In the genomic region with DNA sequence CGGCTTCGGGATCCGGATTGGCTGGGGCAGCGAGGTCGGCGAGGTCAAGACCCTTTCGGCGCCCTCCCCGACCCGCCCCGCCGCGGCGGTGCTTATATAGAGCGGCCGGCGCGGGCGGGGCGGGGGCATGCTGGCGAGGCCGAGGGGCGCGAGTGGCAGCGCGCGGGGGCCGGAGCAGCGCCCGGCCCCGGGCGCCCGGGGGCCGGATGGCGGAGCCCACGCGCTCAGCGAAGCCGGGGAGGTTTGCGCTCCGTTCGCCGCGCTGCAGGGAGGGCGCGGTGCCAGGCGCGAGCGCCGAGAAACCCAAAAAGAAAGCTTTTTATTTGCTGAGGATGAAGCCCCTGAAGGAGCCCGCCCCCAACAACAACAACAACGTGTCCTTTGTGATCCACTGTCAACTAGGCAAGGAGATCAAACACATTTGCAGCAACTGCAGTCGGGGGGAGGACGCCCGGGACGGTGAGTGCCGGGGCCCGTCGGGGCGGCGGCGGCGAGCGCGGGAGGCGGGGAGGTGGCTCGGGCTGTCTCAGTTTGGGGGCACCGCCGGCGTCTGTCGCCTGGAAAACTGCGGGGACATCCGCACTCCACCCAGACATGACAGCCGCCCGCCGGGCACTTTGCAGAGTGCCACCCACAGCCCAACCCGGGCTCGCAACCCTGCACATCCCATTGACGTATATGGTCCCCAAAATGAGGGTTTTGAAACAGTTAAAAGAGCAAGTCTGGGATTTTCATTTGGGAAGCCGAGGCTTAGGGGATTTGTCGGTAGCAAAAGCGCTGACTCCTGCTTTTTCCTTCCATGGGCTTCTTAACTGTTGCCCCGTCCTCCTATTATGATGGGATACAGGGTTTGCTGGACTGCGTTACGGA, we compare ENCODE assay signal across 8 cellular contexts.
DNase-seq lines count a peak whose midpoint lies in the region; TF ChIP-seq lines count a peak whose summit lies in the region.

No MANE protein-coding gene starts in this region.

- no peaks in the 10 kb centered on the region for H3K9me3 Mint-ChIP-seq in nephron
- H3K9me3 Mint-ChIP-seq in activated T-helper 2 cell treated with anti-CD3 and anti-CD28 coated beads, Interferon-gamma antibody, Interleukin-2, Interleukin-4, amounts not matched to agents 10 μg/mL and 5 μg/mL and 100 μg/mL, durations not matched to agents 14 hours and 24 hours and 36 hours = no peaks in the 10 kb centered on the region

- CTCF ChIA-PET in BJ (lab: Yijun Ruan, JAX) = interaction anchor here (0.9 kb wide), 1 partner anchor 14 kb away, joined by 3 read pairs; no protein-coding TSS in a partner anchor

- H3K9me3 ChIP-seq in esophagus muscularis mucosa = no peaks in the 10 kb centered on the region

- DNase-seq in BJ (ENCODE audit: low read depth) (no peak), LNCaP clone FGC (ENCODE audit: low read depth) (no peak), esophagus muscularis mucosa (ENCODE audit: extremely low spot score) (peak; percentile 72), DMS79 treated with DMSO at 0.1 percent for 48 hours (lab: John Stamatoyannopoulos, UW) (no peak), A172 (ENCODE audit: low spot score) (no peak)
- no peak for DNase-seq in activated T-helper 2 cell treated with anti-CD3 and anti-CD28 coated beads, Interferon-gamma antibody, Interleukin-2, Interleukin-4, amounts not matched to agents 10 μg/mL and 5 μg/mL and 100 μg/mL, durations not matched to agents 14 hours and 24 hours and 36 hours (ENCODE audit: low spot score)
- DNase-seq in NK-92 treated with Interleukin-12 subunit alpha and Interleukin-12 subunit beta, amount 100 ng/mL, for 24 hours (lab: John Stamatoyannopoulos, UW) = no peak

- no peak for TF ChIP-seq EP300 in esophagus muscularis mucosa (IDR thresholded peaks at IDR 0.05)

- H3K36me3 ChIP-seq in BJ (ENCODE audit: control insufficient read depth, insufficient read depth, low read length) (no peaks in the 10 kb centered on the region), esophagus muscularis mucosa (no peaks in the 10 kb centered on the region)

- no peak for TF ChIP-seq CTCF in BJ (IDR thresholded peaks at IDR 0.05; ENCODE audit: insufficient read depth, low read depth, low read length)
- no peak for TF ChIP-seq CTCF in LNCaP clone FGC (IDR thresholded peaks at IDR 0.05; ENCODE audit: control insufficient read depth, extremely low read depth, insufficient read depth)
- TF ChIP-seq CTCF in esophagus muscularis mucosa (IDR thresholded peaks at IDR 0.05) = no peak
- TF ChIP-seq CTCF in nephron (IDR thresholded peaks at IDR 0.05; ENCODE audit: unreplicated experiment in 3 of 3) = no peak

- no peaks in the 10 kb centered on the region for H3K36me3 Mint-ChIP-seq in nephron (ENCODE audit: low read depth)
- H3K36me3 Mint-ChIP-seq in activated T-helper 2 cell treated with anti-CD3 and anti-CD28 coated beads, Interferon-gamma antibody, Interleukin-2, Interleukin-4, amounts not matched to agents 10 μg/mL and 5 μg/mL and 100 μg/mL, durations not matched to agents 14 hours and 24 hours and 36 hours (ENCODE audit: low read depth) = no peaks in the 10 kb centered on the region

- H3K4me3 ChIP-seq in BJ (ENCODE audit: low read depth, low read length) = peak overlapping the region; percentile 42
- peak overlapping the region; percentile 27 for H3K4me3 ChIP-seq in LNCaP clone FGC (ENCODE audit: low read depth, low read length)
- H3K4me3 ChIP-seq in esophagus muscularis mucosa = peak overlapping the region; percentile 52 to 62 (median 52)

- H3K4me1 Mint-ChIP-seq in nephron = peaks cover 19% of the 10 kb centered on the region
- H3K4me1 Mint-ChIP-seq in activated T-helper 2 cell treated with anti-CD3 and anti-CD28 coated beads, Interferon-gamma antibody, Interleukin-2, Interleukin-4, amounts not matched to agents 10 μg/mL and 5 μg/mL and 100 μg/mL, durations not matched to agents 14 hours and 24 hours and 36 hours (ENCODE audit: low read depth) = peaks cover 2% of the 10 kb centered on the region

- H3K27ac ChIP-seq in esophagus muscularis mucosa (replicated peaks in 1 of 4) = no peak overlapping the region

- peaks cover 19 to 31% (median 24%) of the 10 kb centered on the region in 4 donors for H3K4me1 ChIP-seq in esophagus muscularis mucosa

- H3K4me3 Mint-ChIP-seq in nephron = peak overlapping the region; percentile 89 to 90 (median 90)
- H3K4me3 Mint-ChIP-seq in activated T-helper 2 cell treated with anti-CD3 and anti-CD28 coated beads, Interferon-gamma antibody, Interleukin-2, Interleukin-4, amounts not matched to agents 10 μg/mL and 5 μg/mL and 100 μg/mL, durations not matched to agents 14 hours and 24 hours and 36 hours (ENCODE audit: low read depth) = no peak overlapping the region

- POLR2A ChIA-PET in BJ (lab: Charles Lee) = no interaction called here

- intact Hi-C loops in esophagus muscularis mucosa (cut with DNase I) = no loop called here
- intact Hi-C loops in activated T-helper 2 cell treated with anti-CD3 and anti-CD28 coated beads, Interferon-gamma antibody, Interleukin-2, Interleukin-4, amounts not matched to agents 10 μg/mL and 5 μg/mL and 100 μg/mL, durations not matched to agents 14 hours and 24 hours and 36 hours (cut with micrococcal nuclease) = no loop called here

- peaks cover 87% of the 10 kb centered on the region for H3K27me3 Mint-ChIP-seq in nephron (ENCODE audit: low read depth)
- H3K27me3 Mint-ChIP-seq in activated T-helper 2 cell treated with anti-CD3 and anti-CD28 coated beads, Interferon-gamma antibody, Interleukin-2, Interleukin-4, amounts not matched to agents 10 μg/mL and 5 μg/mL and 100 μg/mL, durations not matched to agents 14 hours and 24 hours and 36 hours (ENCODE audit: low read depth) = peaks cover 52% of the 10 kb centered on the region

- 3% methylated on average over 64 of the region's 85 CpGs for WGBS in esophagus muscularis mucosa

- H3K27me3 ChIP-seq in BJ (ENCODE audit: control insufficient read depth, insufficient read depth, low read length) = peaks cover 10% of the 10 kb centered on the region
- peaks cover 0 to 63% (median 22%) of the 10 kb centered on the region in 4 donors for H3K27me3 ChIP-seq in esophagus muscularis mucosa

- H3K27ac Mint-ChIP-seq in nephron = peak overlapping the region in 1 of 3 experiments; percentile 13
- no peak overlapping the region for H3K27ac Mint-ChIP-seq in activated T-helper 2 cell treated with anti-CD3 and anti-CD28 coated beads, Interferon-gamma antibody, Interleukin-2, Interleukin-4, amounts not matched to agents 10 μg/mL and 5 μg/mL and 100 μg/mL, durations not matched to agents 14 hours and 24 hours and 36 hours

- TF ChIP-seq POLR2A in esophagus muscularis mucosa (IDR thresholded peaks at IDR 0.05; ENCODE audit: low read depth) = no peak
